Comparison of ENCODE assay signal across 17 cellular contexts in genomic region chr2:239235311-239235710, GRCh38.
A peak's percentile ranks its signal among the peaks of the same experiment; 100 is the strongest.
DNase-seq lines count a peak whose midpoint lies in the region; ATAC-seq and TF ChIP-seq lines count a peak whose summit lies in the region.
"Had no signal": no experiment of that assay in that cellular context is flagged by ENCODE, and none has a peak within 500 bp of the region (broad histone marks: within the 10 kb centered on the region; RNA-seq: fewer than 3 reads in every experiment).

No MANE protein-coding gene starts in this region.

- BruUV-seq in PC-9 (replicated peaks; lab: Mats Ljungman, UMichigan): TSS peak; percentile 18

- TF ChIP-seq CTCF in PC-9 (conservative IDR thresholded peaks at IDR 0.05) (no peak), psoas muscle (IDR thresholded peaks at IDR 0.05) (no peak)

- H3K36me3 ChIP-seq in PC-9 (ENCODE audit: low read depth) (no peaks in the 10 kb centered on the region), psoas muscle (ENCODE audit: insufficient read depth in 1 of 2, low read depth in 1 of 2) (peaks cover 0 to 11% of the 10 kb centered on the region in 2 donors), mesenchymal stem cell (ENCODE audit: control insufficient read depth in 1 of 2, insufficient read depth in 2 of 2, low read depth in 1 of 2, low read length in 2 of 2) (peaks cover 0 to 10% of the 10 kb centered on the region in 2 experiments)
- H3K36me3 ChIP-seq: BE2C had no signal

- H3K23ac ChIP-seq in mesenchymal stem cell (ENCODE audit: low read length in 2 of 2): no peak overlapping the region

- no peak overlapping the region for H4K91ac ChIP-seq in mesenchymal stem cell (ENCODE audit: low read length)

- H3K4me2 ChIP-seq in PC-9 (no peak overlapping the region), mesenchymal stem cell (ENCODE audit: low read length, poor library complexity, severe bottlenecking) (no peak overlapping the region)
- H3K4me2 ChIP-seq: SK-N-SH had no signal

- DNase-seq in Right ventricle myocardium superior (peak; percentile 21), cardiac septum (ENCODE audit: low spot score) (no peak), PC-9 (peak in 1 of 2 experiments; percentile 27), psoas muscle (no peak), AML-193 (lab: John Stamatoyannopoulos, UW) (no peak), mesenchymal stem cell (no peak), substantia nigra (lab: John Stamatoyannopoulos, UW) (no peak)
- DNase-seq: BE2C; H7; HFFc6; IMR-90; NCI-H1105; NCI-H2081 treated with DMSO at 0.1 percent for 48 hours; NK-92 treated with Interleukin-12 subunit alpha and Interleukin-12 subunit beta, amount 100 ng/mL, for 24 hours; SHP77; SK-N-SH had no signal

- WGBS in psoas muscle, 3 donors: 82 to 92% (median 84%) methylated on average over 11 of the region's 11 CpGs
- WGBS in mesenchymal stem cell: 95% methylated on average over 11 of the region's 11 CpGs

- H2BK12ac ChIP-seq in mesenchymal stem cell (ENCODE audit: low read length in 2 of 2): no peak overlapping the region

- H3K9me2 ChIP-seq in PC-9 (ENCODE audit: insufficient read depth): no peaks in the 10 kb centered on the region
- H3K9me2 ChIP-seq: SK-N-SH had no signal

- no peak overlapping the region for H3K4ac ChIP-seq in mesenchymal stem cell (ENCODE audit: low read depth in 1 of 2, low read length in 2 of 2)

- ATAC-seq in Right ventricle myocardium superior (ENCODE audit: poor library complexity) (no peak), psoas muscle (no peak), HG02623 (IDR thresholded peaks at IDR 0.05; ENCODE audit: unreplicated experiment) (no peak)

- H3K79me2 ChIP-seq in PC-9 (ENCODE audit: low read depth): no peaks in the 10 kb centered on the region

- H2BK120ac ChIP-seq in mesenchymal stem cell (ENCODE audit: low read depth, low read length): no peak overlapping the region

- H3K14ac ChIP-seq in mesenchymal stem cell (ENCODE audit: low read length in 2 of 2): no peak overlapping the region

- H3K4me3 ChIP-seq in PC-9: no peak overlapping the region
- no peak overlapping the region for H3K4me3 ChIP-seq in psoas muscle
- H3K4me3 ChIP-seq in mesenchymal stem cell (ENCODE audit: insufficient read depth in 1 of 2, low read depth in 1 of 2, low read length in 2 of 2): no peak overlapping the region

- no peak overlapping the region for H3K18ac ChIP-seq in mesenchymal stem cell (ENCODE audit: low read depth in 1 of 2, low read length in 2 of 2)

- H2BK15ac ChIP-seq in mesenchymal stem cell (ENCODE audit: low read depth, poor library complexity, severe bottlenecking): no peak overlapping the region

- H3K27me3 ChIP-seq in PC-9 (ENCODE audit: insufficient read depth, low read depth) (no peaks in the 10 kb centered on the region), psoas muscle (ENCODE audit: insufficient read depth in 3 of 3, low read length in 2 of 3) (no peaks in the 10 kb centered on the region), mesenchymal stem cell (ENCODE audit: control insufficient read depth in 1 of 2, insufficient read depth in 1 of 2, low read length in 2 of 2) (no peaks in the 10 kb centered on the region)
- H3K27me3 ChIP-seq: BE2C had no signal

- CTCF ChIA-PET in PC-9 (lab: Charles Lee): no interaction called here

- no peak overlapping the region for H3K27ac ChIP-seq in PC-9
- peak overlapping the region; percentile 83 for H3K27ac ChIP-seq in psoas muscle
- H3K27ac ChIP-seq in mesenchymal stem cell (ENCODE audit: low read length, poor library complexity, severe bottlenecking): no peak overlapping the region
- H3K27ac ChIP-seq in substantia nigra (ENCODE audit: low read depth, low read length, poor library complexity, severe bottlenecking): no peak overlapping the region

- peaks cover 51% of the 10 kb centered on the region for H3K79me1 ChIP-seq in mesenchymal stem cell (replicated peaks; ENCODE audit: low read length, poor library complexity, severe bottlenecking)

- no peaks in the 10 kb centered on the region for H3K4me1 ChIP-seq in PC-9 (replicated peaks; ENCODE audit: insufficient read depth)
- H3K4me1 ChIP-seq in psoas muscle: peaks cover 84% of the 10 kb centered on the region
- H3K4me1 ChIP-seq in mesenchymal stem cell (ENCODE audit: control insufficient read depth, insufficient read depth, low read depth, low read length): peaks cover 5% of the 10 kb centered on the region

- H3F3A ChIP-seq in PC-9 (ENCODE audit: insufficient read depth, low read depth): no peaks in the 10 kb centered on the region

- no peak overlapping the region for H4K8ac ChIP-seq in mesenchymal stem cell (ENCODE audit: low read length)

- H2AFZ ChIP-seq in PC-9 (no peak overlapping the region), mesenchymal stem cell (ENCODE audit: low read depth, low read length) (no peak overlapping the region)

- POLR2A ChIA-PET in PC-9 (lab: Charles Lee; ENCODE audit: unreplicated experiment): interaction anchor here (0.8 kb wide), 1 partner anchor 39 kb away, joined by 8 read pairs; no protein-coding TSS in a partner anchor

- intact Hi-C loops in Right ventricle myocardium superior (cut with DNase I): no loop called here
- intact Hi-C loops in cardiac septum (cut with DNase I): no loop called here
- intact Hi-C loops in PC-9 (cut with micrococcal nuclease; ENCODE audit: unreplicated experiment): no loop called here
- intact Hi-C loops in psoas muscle (cut with DNase I): no loop called here

- no peak overlapping the region for H2BK5ac ChIP-seq in mesenchymal stem cell (ENCODE audit: low read depth, low read length, poor library complexity, severe bottlenecking)

- H3K9ac ChIP-seq in mesenchymal stem cell (ENCODE audit: low read length): no peak overlapping the region
- H3K9ac ChIP-seq: SK-N-SH had no signal

- H3K9me3 ChIP-seq in PC-9 (ENCODE audit: insufficient read depth, low read depth) (no peaks in the 10 kb centered on the region), psoas muscle (no peaks in the 10 kb centered on the region), mesenchymal stem cell (ENCODE audit: control insufficient read depth, low read length) (no peaks in the 10 kb centered on the region)
- H3K9me3 ChIP-seq: BE2C, SK-N-SH had no signal

- H2AK5ac ChIP-seq in mesenchymal stem cell (ENCODE audit: low read length, severe bottlenecking): no peak overlapping the region

- H4K20me1 ChIP-seq in PC-9 (ENCODE audit: insufficient read depth): no peaks in the 10 kb centered on the region
